8 cellular contexts compared by ENCODE assay signal in genomic region chr14:105019861-105020814, GRCh38. TPM values are rescaled to one million over a fixed set of nuclear protein-coding genes. Genes with fewer than 3 reads are reported as not detected.
A peak's percentile ranks its signal among the peaks of the same experiment; 100 is the strongest.
DNase-seq lines count a peak whose midpoint lies in the region; TF ChIP-seq lines count a peak whose summit lies in the region.

No MANE protein-coding gene starts in this region.

- H3K36me3 ChIP-seq in sigmoid colon = no peaks in the 10 kb centered on the region

- no peaks in the 10 kb centered on the region for H3K36me3 Mint-ChIP-seq in glutamatergic neuron (ENCODE audit: unreplicated experiment)

- peaks cover 14% of the 10 kb centered on the region for H3K27me3 Mint-ChIP-seq in glutamatergic neuron (ENCODE audit: unreplicated experiment)

- TF ChIP-seq CTCF in GM13977 (IDR thresholded peaks at IDR 0.05; ENCODE audit: extremely low read depth, insufficient read depth, missing control alignments) = peak; percentile 10
- TF ChIP-seq CTCF in HFF-Myc (IDR thresholded peaks at IDR 0.05; ENCODE audit: low read depth, low read length, missing control alignments) = no peak
- TF ChIP-seq CTCF in glutamatergic neuron (IDR thresholded peaks at IDR 0.05; ENCODE audit: partially characterized antibody, unreplicated experiment) = no peak
- TF ChIP-seq CTCF in sigmoid colon (IDR thresholded peaks at IDR 0.05) = no peak

- H3K4me1 ChIP-seq in sigmoid colon = peaks cover 0 to 37% (median 33%) of the 10 kb centered on the region in 4 donors

- TF ChIP-seq EP300 in sigmoid colon (IDR thresholded peaks at IDR 0.05) = no peak

- no peak for TF ChIP-seq POLR2A in sigmoid colon (IDR thresholded peaks at IDR 0.05)

- in situ Hi-C loops in GM13977 (cut with MboI; ENCODE audit: low pct_unique_long_range_greater_than_20kb, low sequenced_read_pairs, unreplicated experiment) = no loop called here

- peak overlapping the region; percentile 77 for H3K27ac Mint-ChIP-seq in glutamatergic neuron (ENCODE audit: unreplicated experiment)

- peak overlapping the region; percentile 77 to 88 (median 86) for H3K27ac ChIP-seq in sigmoid colon

- intact Hi-C loops in sigmoid colon (cut with DNase I) = loop anchor here (2.0 kb wide), 1 partner anchor 41 kb away; the partner anchor contains the start of gene AHNAK2

- H3K9me3 ChIP-seq in sigmoid colon = no peaks in the 10 kb centered on the region

- peak overlapping the region; percentile 69 for H3K4me3 ChIP-seq in HFF-Myc (replicated peaks; ENCODE audit: low read depth, low read length)
- peak overlapping the region; percentile 69 to 96 (median 86) for H3K4me3 ChIP-seq in sigmoid colon

- H3K27me3 ChIP-seq in sigmoid colon = no peaks in the 10 kb centered on the region

- peak overlapping the region; percentile 92 for H3K4me3 Mint-ChIP-seq in glutamatergic neuron (ENCODE audit: unreplicated experiment)

- DNase-seq in GM13977 (ENCODE audit: low spot score) (peak; percentile 72), HFF-Myc (ENCODE audit: extremely low read depth, low read depth) (no peak), NCI-H748 (lab: John Stamatoyannopoulos, UW; ENCODE audit: unreplicated experiment) (peak; percentile 66), glutamatergic neuron (peak; percentile 72), sigmoid colon (no peak), medulla oblongata (ENCODE audit: extremely low spot score) (no peak), amniotic stem cell (lab: John Stamatoyannopoulos, UW) (no peak)
- peak; percentile 35 to 50 for DNase-seq in activated T-helper 1 cell treated with anti-CD3 and anti-CD28 coated beads, Interleukin-2, amount 50 U/mL, for 16 hours (ENCODE audit: low read depth in 1 of 2, low spot score in 1 of 2)

- 2 to 4% methylated on average over 75 of the region's 75 CpGs for WGBS in sigmoid colon, 2 donors

- peaks cover 31% of the 10 kb centered on the region for H3K4me1 Mint-ChIP-seq in glutamatergic neuron (ENCODE audit: low read depth, unreplicated experiment)

- peaks cover 7% of the 10 kb centered on the region for H3K9me3 Mint-ChIP-seq in glutamatergic neuron (ENCODE audit: unreplicated experiment)

RNA-seq across cellular contexts. Expression of gene CDCA4, which starts 0.7 kb away (rescaled TPM):
- total RNA-seq in glutamatergic neuron (ENCODE audit: unreplicated experiment) (23.2 TPM), sigmoid colon (1 to 10 TPM; 5.0 to 7.6 (median 5.6) TPM)
- polyA plus RNA-seq in sigmoid colon = 10 to 100 TPM in 1 of 3 donors, 1 to 10 TPM in 2; 2.4 to 11.3 (median 3.9) TPM

RNA-seq across cellular contexts. Expression of gene CLBA1, which starts 34.5 kb away (rescaled TPM):
- 5.9 TPM for total RNA-seq in glutamatergic neuron (ENCODE audit: unreplicated experiment)
- 1 to 10 TPM; 3.2 to 5.1 (median 3.6) TPM for total RNA-seq in sigmoid colon
- 1 to 10 TPM; 2.8 to 8.4 (median 3.0) TPM for polyA plus RNA-seq in sigmoid colon

RNA-seq across cellular contexts. Expression of gene AHNAK2, which starts 42.0 kb away (rescaled TPM):
- 44.8 TPM for total RNA-seq in glutamatergic neuron (ENCODE audit: unreplicated experiment)
- total RNA-seq in sigmoid colon = 100 to 1,000 TPM in 3 of 4 donors, 10 to 100 TPM in 1; 81.9 to 218 (median 129) TPM
- 10 to 100 TPM in 1 of 3 donors, 1 to 10 TPM in 1, under 1 TPM in 1; 0.23 to 12.4 (median 2.4) TPM for polyA plus RNA-seq in sigmoid colon

RNA-seq across cellular contexts. Expression of gene GPR132, which starts 45.1 kb away (rescaled TPM):
- total RNA-seq in glutamatergic neuron (ENCODE audit: unreplicated experiment) = not detected
- total RNA-seq in sigmoid colon = 1 to 10 TPM; 1.8 to 2.3 (median 2.0) TPM
- 1 to 10 TPM in 2 of 3 donors, under 1 TPM in 1; 0.60 to 8.4 (median 1.4) TPM for polyA plus RNA-seq in sigmoid colon

Comparison
In these comparisons a context has a peak if more than half of its experiments do, and no peak if none do; other contexts are left out.
1. DNase-seq: peak in GM13977 (single experiment), NCI-H748 (single experiment), activated T-helper 1 cell treated with anti-CD3 and anti-CD28 coated beads, Interleukin-2, amount 50 U/mL, for 16 hours (2 of 2) and glutamatergic neuron (single experiment); none in HFF-Myc (single experiment), sigmoid colon (single experiment), medulla oblongata (single experiment) and amniotic stem cell (single experiment).